ENCODE assay signal across 17 cellular contexts in the genomic region with DNA sequence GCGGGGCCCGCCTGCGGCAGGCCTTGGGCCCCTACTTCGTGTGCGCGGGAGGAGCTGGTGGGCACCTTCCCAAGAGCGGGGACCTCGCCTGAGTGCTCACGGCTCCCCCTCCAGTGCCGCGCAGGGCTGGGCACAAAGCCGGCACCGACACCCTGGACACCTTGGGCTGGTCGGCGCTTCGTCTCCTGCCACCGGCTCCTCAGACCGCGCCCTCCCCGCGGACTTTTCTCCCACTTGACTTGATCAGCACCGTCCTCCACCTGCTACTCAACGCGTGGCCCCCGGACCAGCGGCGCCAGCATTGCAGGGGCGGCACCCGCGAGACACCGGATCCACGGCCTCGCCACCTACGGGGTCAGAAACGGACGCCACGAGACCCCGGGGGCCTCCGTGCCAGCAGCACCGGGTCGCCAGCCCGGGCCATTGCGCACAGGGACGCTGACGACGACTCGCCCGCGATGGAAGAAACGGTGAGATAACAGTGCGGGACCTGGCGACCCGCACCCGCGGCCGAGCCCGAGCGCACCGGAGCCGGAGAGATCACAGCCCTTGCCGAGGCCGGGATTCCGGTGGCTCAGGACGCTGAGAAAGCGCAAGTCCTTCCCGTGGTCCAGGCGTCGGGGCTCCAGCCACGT.
DNase-seq lines count a peak whose midpoint lies in the region; ATAC-seq lines count a peak whose summit lies in the region.
"Had no signal": no experiment of that assay in that cellular context is flagged by ENCODE, and none has a peak within 500 bp of the region (broad histone marks: within the 10 kb centered on the region; RNA-seq: fewer than 3 reads in every experiment).

No MANE protein-coding gene starts in this region.

- ATAC-seq in HG03135 (IDR thresholded peaks at IDR 0.05; ENCODE audit: unreplicated experiment): no peak
- ATAC-seq: activated naive CD4-positive, alpha-beta T cell treated with anti-CD3 and anti-CD28 coated beads, Interleukin-2, amount 50 U/mL, for 72 hours; naive thymus-derived CD4-positive, alpha-beta T cell had no signal

- peak overlapping the region; percentile 74 for H3K27ac ChIP-seq in caudate nucleus (ENCODE audit: low read depth, low read length)
- H3K27ac ChIP-seq in subcutaneous abdominal adipose tissue (ENCODE audit: low read depth, low read length): peak overlapping the region; percentile 41
- no peak overlapping the region for H3K27ac ChIP-seq in effector memory CD4-positive, alpha-beta T cell (ENCODE audit: insufficient read depth, low read length, poor library complexity, severe bottlenecking)
- H3K27ac ChIP-seq: epithelial cell of prostate, PC-9 had no signal

- H3K36me3 ChIP-seq in H7 (replicated peaks; ENCODE audit: control insufficient read depth, insufficient read depth, low read length) (no peaks in the 10 kb centered on the region), subcutaneous abdominal adipose tissue (ENCODE audit: control insufficient read depth in 5 of 5, insufficient read depth in 5 of 5, low read length in 5 of 5) (no peaks in the 10 kb centered on the region)
- H3K36me3 ChIP-seq in effector memory CD4-positive, alpha-beta T cell (ENCODE audit: control insufficient read depth, insufficient read depth, low read length): no peaks in the 10 kb centered on the region

- H3K9me3 ChIP-seq in subcutaneous abdominal adipose tissue (ENCODE audit: control insufficient read depth in 5 of 5, low read length in 5 of 5): peaks cover 0 to 5% (median 0%) of the 10 kb centered on the region in 5 donors
- no peaks in the 10 kb centered on the region for H3K9me3 ChIP-seq in effector memory CD4-positive, alpha-beta T cell (ENCODE audit: control insufficient read depth, low read length)

- peak; percentile 44 for DNase-seq in H7
- DNase-seq in caudate nucleus (lab: John Stamatoyannopoulos, UW): no peak
- peak; percentile 88 for DNase-seq in mesenteric fat pad (ENCODE audit: low spot score)
- DNase-seq in effector memory CD4-positive, alpha-beta T cell: no peak
- DNase-seq in activated CD4-positive, alpha-beta T cell treated with anti-CD3 and anti-CD28 coated beads, Interleukin-2, amount 50 U/mL, for 1 hour: no peak
- DNase-seq: central memory CD4-positive, alpha-beta T cell; HFFc6; Karpas-422; naive thymus-derived CD4-positive, alpha-beta T cell; NCI-H1436; NCI-H524 treated with DMSO at 0.1 percent for 48 hours; PC-9; stimulated activated naive CD4-positive, alpha-beta T cell treated with Interleukin-2 at 50 U/mL for 16 hours had no signal

- no peak overlapping the region for H3K4me3 ChIP-seq in H7 (ENCODE audit: insufficient read depth, low read depth, low read length)
- H3K4me3 ChIP-seq in subcutaneous abdominal adipose tissue (ENCODE audit: low read depth in 1 of 5, low read length in 5 of 5): peak overlapping the region in 2 of 5 donors; percentile 31 to 48
- H3K4me3 ChIP-seq in effector memory CD4-positive, alpha-beta T cell (ENCODE audit: insufficient read depth, low read depth, low read length, poor library complexity, severe bottlenecking): no peak overlapping the region
- H3K4me3 ChIP-seq: PC-9 had no signal

- peaks cover 0 to 34% (median 15%) of the 10 kb centered on the region in 5 donors for H3K4me1 ChIP-seq in subcutaneous abdominal adipose tissue (ENCODE audit: control insufficient read depth in 5 of 5, insufficient read depth in 5 of 5, low read length in 5 of 5)
- no peaks in the 10 kb centered on the region for H3K4me1 ChIP-seq in effector memory CD4-positive, alpha-beta T cell (ENCODE audit: control insufficient read depth, insufficient read depth, low read length, poor library complexity, severe bottlenecking)

- H3K9ac ChIP-seq in subcutaneous abdominal adipose tissue (ENCODE audit: low read length in 5 of 5): peak overlapping the region in 1 of 5 donors; percentile 37

- H3K27me3 ChIP-seq in H7 (ENCODE audit: control insufficient read depth, insufficient read depth, low read length) (no peaks in the 10 kb centered on the region), subcutaneous abdominal adipose tissue (ENCODE audit: control insufficient read depth in 5 of 5, insufficient read depth in 4 of 5, low read length in 5 of 5) (peaks cover 0 to 5% (median 0%) of the 10 kb centered on the region in 5 donors)
- H3K27me3 ChIP-seq in effector memory CD4-positive, alpha-beta T cell (replicated peaks; ENCODE audit: control insufficient read depth, insufficient read depth, low read length, poor library complexity, severe bottlenecking): no peaks in the 10 kb centered on the region

Comparison
In these comparisons a context has a peak if more than half of its experiments do, and no peak if none do; other contexts are left out.
1. DNase-seq: peak in H7 (single experiment) and mesenteric fat pad (single experiment); none in caudate nucleus (0 of 61), effector memory CD4-positive, alpha-beta T cell (0 of 3) and activated CD4-positive, alpha-beta T cell treated with anti-CD3 and anti-CD28 coated beads, Interleukin-2, amount 50 U/mL, for 1 hour (single experiment).